8 cellular contexts compared by ENCODE assay signal in genomic region chr1:155166373-155167165, GRCh38. TPM values are rescaled to one million over a fixed set of nuclear protein-coding genes. Genes with fewer than 3 reads are reported as not detected.
A peak's percentile ranks its signal among the peaks of the same experiment; 100 is the strongest.
DNase-seq lines count a peak whose midpoint lies in the region; ATAC-seq and TF ChIP-seq lines count a peak whose summit lies in the region.

No MANE protein-coding gene starts in this region.

- no peak for TF ChIP-seq RAD21 in neural cell (conservative IDR thresholded peaks at IDR 0.05)

- H3K4me2 ChIP-seq in DND-41 (ENCODE audit: insufficient read depth, low read length) (no peak overlapping the region), neural cell (ENCODE audit: low read length) (no peak overlapping the region)

- no peak overlapping the region for H3K4me3 Mint-ChIP-seq in CD4-positive, alpha-beta T cell

- H3K36me3 Mint-ChIP-seq in CD4-positive, alpha-beta T cell (ENCODE audit: low read depth), result peaks cover 22% of the 10 kb centered on the region

- H3K4me1 Mint-ChIP-seq in CD4-positive, alpha-beta T cell (ENCODE audit: low read depth), result peaks cover 18% of the 10 kb centered on the region

- no peak overlapping the region for H3K27ac Mint-ChIP-seq in CD4-positive, alpha-beta T cell

- POLR2A ChIA-PET in CD4-positive, alpha-beta T cell (lab: Charles Lee), result interaction anchor here (1.8 kb wide), 1 partner anchor 27 kb away, joined by 4 read pairs; no protein-coding TSS in a partner anchor

- no peaks in the 10 kb centered on the region for H3K9me2 ChIP-seq in neural cell (ENCODE audit: insufficient read depth, low read length)

- H3K27me3 Mint-ChIP-seq in CD4-positive, alpha-beta T cell, result peaks cover 3% of the 10 kb centered on the region

- ATAC-seq in DND-41 (ENCODE audit: insufficient read depth, low read depth) (peak; percentile 47; the same call in 2 of the 3 replicates), HG02623 (IDR thresholded peaks at IDR 0.05; ENCODE audit: unreplicated experiment) (no peak)
- no peak for ATAC-seq in CD4-positive, alpha-beta T cell (ENCODE audit: poor library complexity)

- H2AFZ ChIP-seq in DND-41 (ENCODE audit: low read depth, low read length), result no peak overlapping the region
- no peak overlapping the region for H2AFZ ChIP-seq in neural cell (ENCODE audit: low read depth, low read length)

- H3K27ac ChIP-seq in DND-41 (ENCODE audit: low read length) (no peak overlapping the region), neural cell (ENCODE audit: low read length) (no peak overlapping the region)
- H3K27ac ChIP-seq in CD4-positive, alpha-beta T cell (ENCODE audit: low read depth, low read length), result no peak overlapping the region

- H3K9me3 ChIP-seq in DND-41 (ENCODE audit: insufficient read depth, low read length, severe bottlenecking), result no peaks in the 10 kb centered on the region
- H3K9me3 ChIP-seq in neural cell (ENCODE audit: low read length), result no peaks in the 10 kb centered on the region
- no peaks in the 10 kb centered on the region for H3K9me3 ChIP-seq in CD4-positive, alpha-beta T cell (ENCODE audit: control insufficient read depth, low read length)

- no peak for TF ChIP-seq CTCF in DND-41 (IDR thresholded peaks at IDR 0.05; ENCODE audit: borderline replicate concordance, extremely low read depth, low read length, poor library complexity, severe bottlenecking)
- TF ChIP-seq CTCF in fibroblast of pulmonary artery (IDR thresholded peaks at IDR 0.05; ENCODE audit: low read length, missing control alignments), result no peak
- no peak for TF ChIP-seq CTCF in neural cell (IDR thresholded peaks at IDR 0.05; ENCODE audit: poor library complexity, severe bottlenecking)
- TF ChIP-seq CTCF in CD4-positive, alpha-beta T cell (IDR thresholded peaks at IDR 0.05), result no peak

- H3K36me3 ChIP-seq in DND-41 (ENCODE audit: insufficient read depth, low read length), result peaks cover 23% of the 10 kb centered on the region
- H3K36me3 ChIP-seq in neural cell (ENCODE audit: insufficient read depth, low read length), result no peaks in the 10 kb centered on the region

- no peak overlapping the region for H3K4me3 ChIP-seq in DND-41 (ENCODE audit: low read depth in 1 of 2, low read length in 2 of 2)
- no peak overlapping the region for H3K4me3 ChIP-seq in fibroblast of pulmonary artery (replicated peaks; ENCODE audit: low read depth, low read length)
- peak overlapping the region; percentile 28 for H3K4me3 ChIP-seq in neural cell (ENCODE audit: low read length)

- CTCF ChIA-PET in CD4-positive, alpha-beta T cell (lab: Charles Lee), result interaction anchor here (0.6 to 2.4 kb wide), 13 partner anchors 9 to 122 kb away, joined by 3 to 29 read pairs (median 4); partner anchors contain the start of gene SLC50A1

- TF ChIP-seq EP300 in neural cell (conservative IDR thresholded peaks at IDR 0.05; ENCODE audit: poor library complexity, severe bottlenecking), result no peak

- H3K9me3 Mint-ChIP-seq in CD4-positive, alpha-beta T cell, result no peaks in the 10 kb centered on the region

- peaks cover 21% of the 10 kb centered on the region for H3K4me1 ChIP-seq in DND-41 (ENCODE audit: insufficient read depth, low read length)

- peak; percentile 51 for DNase-seq in DND-41
- peak; percentile 67 for DNase-seq in NCI-H2227 (lab: John Stamatoyannopoulos, UW; ENCODE audit: unreplicated experiment)
- peak; percentile 59 for DNase-seq in fibroblast of pulmonary artery (ENCODE audit: low read depth)
- DNase-seq in CD4-positive, alpha-beta T cell, result no peak
- DNase-seq in NCI-H82 treated with DMSO at 0.1 percent for 48 hours (lab: John Stamatoyannopoulos, UW; ENCODE audit: unreplicated experiment), result no peak
- DNase-seq in DMS53 (lab: John Stamatoyannopoulos, UW), result no peak

- peaks cover 3% of the 10 kb centered on the region for H3K79me2 ChIP-seq in DND-41 (ENCODE audit: insufficient read depth, low read length)
- H3K79me2 ChIP-seq in neural cell (replicated peaks; ENCODE audit: insufficient read depth, low read length), result no peaks in the 10 kb centered on the region

- H4K20me1 ChIP-seq in DND-41 (ENCODE audit: insufficient read depth, low read length) (peaks cover 3% of the 10 kb centered on the region; the same call in 1 of the 2 replicates), neural cell (ENCODE audit: insufficient read depth) (no peaks in the 10 kb centered on the region)

- no peaks in the 10 kb centered on the region for H3F3A ChIP-seq in neural cell (ENCODE audit: insufficient read depth, low read length, poor library complexity, severe bottlenecking)

- H3K9ac ChIP-seq in DND-41 (ENCODE audit: low read depth, low read length), result no peak overlapping the region
- peak overlapping the region; percentile 16 for H3K9ac ChIP-seq in neural cell (ENCODE audit: low read length)

- H3K27me3 ChIP-seq in DND-41 (ENCODE audit: insufficient read depth, low read length, poor library complexity) (no peaks in the 10 kb centered on the region), neural cell (ENCODE audit: insufficient read depth, low read depth, low read length) (no peaks in the 10 kb centered on the region)
- no peaks in the 10 kb centered on the region for H3K27me3 ChIP-seq in CD4-positive, alpha-beta T cell (ENCODE audit: control insufficient read depth, insufficient read depth, low read length)

- intact Hi-C loops in CD4-positive, alpha-beta T cell (cut with DNase I, micrococcal nuclease), result loop anchor here (2.0 to 5.0 kb wide), 3 partner anchors 39 to 119 kb away; partner anchors contain the start of gene EFNA1 (in 2 of the 2)

TF ChIP-seq in neural cell, 6 proteins besides CTCF, POLR2A, EP300 and RAD21:
- no peak for TF ChIP-seq TAF1 (IDR thresholded peaks at IDR 0.05; ENCODE audit: low read depth)
- TF ChIP-seq POLR2AphosphoS5 (IDR thresholded peaks at IDR 0.05), result no peak
- no peak for TF ChIP-seq SMC3 (conservative IDR thresholded peaks at IDR 0.05; ENCODE audit: poor library complexity)
- no peak for TF ChIP-seq EZH2 (IDR thresholded peaks at IDR 0.05; ENCODE audit: borderline replicate concordance, insufficient read depth, low read length, poor library complexity, severe bottlenecking)
- no peak for TF ChIP-seq MXI1 (conservative IDR thresholded peaks at IDR 0.05; ENCODE audit: poor library complexity, severe bottlenecking)
- no peak for TF ChIP-seq REST (IDR thresholded peaks at IDR 0.05; ENCODE audit: borderline replicate concordance)
TF ChIP-seq in neural cell: peak in this region for 0.

RNA-seq across cellular contexts. Expression of gene KRTCAP2, which starts 6.5 kb away (rescaled TPM):
- 175 and 187 TPM in 2 replicates for polyA plus RNA-seq in neural cell
- polyA minus RNA-seq in neural cell, result 43.6 and 54.6 TPM in 2 replicates
- 10 to 100 TPM; 77.8 TPM for total RNA-seq in CD4-positive, alpha-beta T cell

RNA-seq across cellular contexts. Expression of gene TRIM46, which starts 7.1 kb away (rescaled TPM):
- 31.5 and 49.0 TPM in 2 replicates for polyA plus RNA-seq in neural cell
- polyA minus RNA-seq in neural cell, result 38.0 and 38.7 TPM in 2 replicates
- 1 to 10 TPM; 2.9 to 3.0 TPM for total RNA-seq in CD4-positive, alpha-beta T cell

RNA-seq across cellular contexts. Expression of gene DPM3, which starts 26.2 kb away (rescaled TPM):
- polyA plus RNA-seq in neural cell, result 150 TPM in 2 replicates
- 13.9 and 17.8 TPM in 2 replicates for polyA minus RNA-seq in neural cell
- 10 to 100 TPM; 17.6 to 20.5 TPM for total RNA-seq in CD4-positive, alpha-beta T cell

RNA-seq across cellular contexts. Expression of gene SLC50A1, which starts 30.9 kb away (rescaled TPM):
- polyA plus RNA-seq in neural cell, result 12.6 and 15.9 TPM in 2 replicates
- polyA minus RNA-seq in neural cell, result 6.5 and 8.0 TPM in 2 replicates
- 10 to 100 TPM; 10.2 to 12.5 TPM for total RNA-seq in CD4-positive, alpha-beta T cell

RNA-seq across cellular contexts. Expression of gene EFNA1, which starts 38.9 kb away (rescaled TPM):
- 0.50 TPM in 1 of 2 replicates, not detected in the other for polyA plus RNA-seq in neural cell
- 1.2 TPM in 1 of 2 replicates, not detected in the other for polyA minus RNA-seq in neural cell
- total RNA-seq in CD4-positive, alpha-beta T cell, result 1 to 10 TPM; 4.2 to 5.9 TPM

Comparison
In these comparisons a context has a peak if more than half of its experiments do, and no peak if none do; other contexts are left out.
1. DNase-seq: peak in DND-41 (single experiment), NCI-H2227 (single experiment) and fibroblast of pulmonary artery (single experiment); none in CD4-positive, alpha-beta T cell (0 of 10), NCI-H82 treated with DMSO at 0.1 percent for 48 hours (single experiment) and DMS53 (single experiment).